ENCODE assay signal across 8 cellular contexts in genomic region chr5:111685969-111686368, GRCh38.
A peak's percentile ranks its signal among the peaks of the same experiment; 100 is the strongest.
DNase-seq lines count a peak whose midpoint lies in the region; TF ChIP-seq lines count a peak whose summit lies in the region.
"Had no signal": no experiment of that assay in that cellular context is flagged by ENCODE, and none has a peak within 500 bp of the region (broad histone marks: within the 10 kb centered on the region; RNA-seq: fewer than 3 reads in every experiment).

No MANE protein-coding gene starts in this region.

- H3K9me3 ChIP-seq in MG63: no peaks in the 10 kb centered on the region

- H3K36me3 Mint-ChIP-seq in activated CD4-positive, alpha-beta memory T cell treated with anti-CD3 and anti-CD28 coated beads for 36 hours: no peaks in the 10 kb centered on the region

- intact Hi-C loops in activated CD4-positive, alpha-beta memory T cell treated with anti-CD3 and anti-CD28 coated beads for 36 hours (cut with micrococcal nuclease): loop anchor here (2.0 kb wide), 1 partner anchor 461 kb away; no protein-coding TSS in a partner anchor

- TF ChIP-seq CTCF in GM12875 (IDR thresholded peaks at IDR 0.05; ENCODE audit: borderline replicate concordance, insufficient read depth, low read depth, low read length): peak; percentile 12; the same call in 1 of the 2 replicates
- no peak for TF ChIP-seq CTCF in foreskin fibroblast (IDR thresholded peaks at IDR 0.05; ENCODE audit: low read depth, low read length)

- H3K4me3 ChIP-seq in GM12875 (ENCODE audit: low read depth, low read length) (no peak overlapping the region), MG63 (no peak overlapping the region), foreskin fibroblast (ENCODE audit: low read depth in 1 of 2, low read length in 2 of 2) (no peak overlapping the region)

- CTCF ChIA-PET in HEK293T (lab: Yijun Ruan, JAX): interaction anchor here (0.9 to 1.4 kb wide), 3 partner anchors 41 to 461 kb away, joined by 3 to 6 read pairs (median 3); no protein-coding TSS in a partner anchor
- CTCF ChIA-PET in activated CD4-positive, alpha-beta memory T cell treated with anti-CD3 and anti-CD28 coated beads for 36 hours (lab: Charles Lee): no interaction called here

- no peaks in the 10 kb centered on the region for H3K27me3 ChIP-seq in MG63

- H3K9me3 Mint-ChIP-seq in activated CD4-positive, alpha-beta memory T cell treated with anti-CD3 and anti-CD28 coated beads for 36 hours: no peaks in the 10 kb centered on the region

- H3K27ac Mint-ChIP-seq in activated CD4-positive, alpha-beta memory T cell treated with anti-CD3 and anti-CD28 coated beads for 36 hours: no peak overlapping the region

- H3K36me3 ChIP-seq in MG63: no peaks in the 10 kb centered on the region

- no peaks in the 10 kb centered on the region for H3K4me1 Mint-ChIP-seq in activated CD4-positive, alpha-beta memory T cell treated with anti-CD3 and anti-CD28 coated beads for 36 hours (ENCODE audit: low read depth)

- H3K27me3 Mint-ChIP-seq in activated CD4-positive, alpha-beta memory T cell treated with anti-CD3 and anti-CD28 coated beads for 36 hours: peaks cover under 1% of the 10 kb centered on the region

- no peak overlapping the region for H3K4me3 Mint-ChIP-seq in activated CD4-positive, alpha-beta memory T cell treated with anti-CD3 and anti-CD28 coated beads for 36 hours

- POLR2A ChIA-PET in HEK293T (lab: Yijun Ruan, JAX): no interaction called here
- POLR2A ChIA-PET in activated CD4-positive, alpha-beta memory T cell treated with anti-CD3 and anti-CD28 coated beads for 36 hours (lab: Charles Lee): no interaction called here

- DNase-seq in HEK293T (ENCODE audit: extremely low spot score) (peak; percentile 31), NCI-H82 (lab: John Stamatoyannopoulos, UW) (peak; percentile 68), left kidney (ENCODE audit: low read depth, low spot score) (peak; percentile 38), MG63 (no peak), foreskin fibroblast (no peak)
- DNase-seq in activated CD4-positive, alpha-beta memory T cell treated with anti-CD3 and anti-CD28 coated beads for 36 hours: no peak
- DNase-seq: activated naive CD4-positive, alpha-beta T cell treated with Interleukin-2 at 50 U/mL for 16 hours had no signal

TF ChIP-seq in HEK293T, 16 proteins besides CTCF, POLR2A, EP300 and RAD21:
- TF ChIP-seq ZNF384 (IDR thresholded peaks at IDR 0.05) (no peak), CTBP1 (IDR thresholded peaks at IDR 0.05; ENCODE audit: borderline replicate concordance) (no peak), FOXM1 (IDR thresholded peaks at IDR 0.05; ENCODE audit: borderline replicate concordance) (no peak), BHLHE40 (IDR thresholded peaks at IDR 0.05; ENCODE audit: borderline replicate concordance) (no peak), SP1 (IDR thresholded peaks at IDR 0.05) (no peak), TARDBP (IDR thresholded peaks at IDR 0.05) (no peak), NFRKB (IDR thresholded peaks at IDR 0.05) (no peak), SUZ12 (IDR thresholded peaks at IDR 0.05) (no peak), FOXK2 (IDR thresholded peaks at IDR 0.05) (no peak)
- TF ChIP-seq, protein P1, sequence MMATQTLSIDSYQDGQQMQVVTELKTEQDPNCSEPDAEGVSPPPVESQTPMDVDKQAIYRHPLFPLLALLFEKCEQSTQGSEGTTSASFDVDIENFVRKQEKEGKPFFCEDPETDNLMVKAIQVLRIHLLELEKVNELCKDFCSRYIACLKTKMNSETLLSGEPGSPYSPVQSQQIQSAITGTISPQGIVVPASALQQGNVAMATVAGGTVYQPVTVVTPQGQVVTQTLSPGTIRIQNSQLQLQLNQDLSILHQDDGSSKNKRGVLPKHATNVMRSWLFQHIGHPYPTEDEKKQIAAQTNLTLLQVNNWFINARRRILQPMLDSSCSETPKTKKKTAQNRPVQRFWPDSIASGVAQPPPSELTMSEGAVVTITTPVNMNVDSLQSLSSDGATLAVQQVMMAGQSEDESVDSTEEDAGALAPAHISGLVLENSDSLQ (IDR thresholded peaks at IDR 0.05): no peak

Comparison
In these comparisons a context has a peak if more than half of its experiments do, and no peak if none do; other contexts are left out.
1. DNase-seq: peak in HEK293T (single experiment), NCI-H82 (single experiment) and left kidney (single experiment); none in MG63 (single experiment), foreskin fibroblast (0 of 2) and activated CD4-positive, alpha-beta memory T cell treated with anti-CD3 and anti-CD28 coated beads for 36 hours (single experiment).